8 cellular contexts compared by ENCODE assay signal in the genomic region with DNA sequence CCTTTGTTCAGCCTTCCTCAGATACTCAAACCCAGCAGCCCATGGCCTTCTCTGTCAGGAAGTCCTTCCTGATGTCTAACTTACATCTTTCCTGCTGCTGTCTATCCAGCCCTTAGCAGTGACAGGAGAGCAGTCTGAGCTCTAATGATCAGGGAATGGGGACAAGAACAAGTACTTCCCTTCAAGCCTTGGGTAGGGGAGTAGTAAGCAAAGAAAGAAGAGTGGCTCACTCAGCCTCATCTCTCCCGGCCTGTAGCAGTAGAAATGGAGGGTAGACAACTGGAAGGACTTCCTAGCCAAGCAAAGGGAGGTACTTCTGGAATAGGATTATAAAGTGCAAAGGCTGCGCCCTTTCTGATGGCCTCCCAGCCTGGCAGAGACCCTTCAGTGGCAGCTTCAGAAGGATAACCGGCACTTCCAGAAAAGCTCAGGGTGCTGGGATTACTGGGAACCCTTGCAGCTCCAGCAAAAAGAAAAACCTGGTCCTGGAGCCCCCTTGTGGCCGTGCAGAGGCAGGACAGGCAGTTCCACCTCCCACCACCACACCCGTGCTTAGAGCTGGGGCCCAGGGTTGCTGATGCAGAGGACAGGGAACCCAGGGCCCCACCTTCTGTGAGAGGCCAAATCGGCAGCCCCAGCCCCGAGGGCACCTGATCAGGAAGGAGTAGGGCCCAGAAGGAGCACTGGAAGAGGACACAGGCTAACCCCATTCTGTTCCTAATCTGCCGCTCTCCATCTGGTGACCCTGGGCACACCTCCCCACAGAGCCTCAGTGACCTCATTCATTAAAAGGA. TPM values are rescaled to one million over a fixed set of nuclear protein-coding genes. Genes with fewer than 3 reads are reported as not detected.
A peak's percentile ranks its signal among the peaks of the same experiment; 100 is the strongest.
DNase-seq lines count a peak whose midpoint lies in the region; ATAC-seq and TF ChIP-seq lines count a peak whose summit lies in the region.

No MANE protein-coding gene starts in this region.

- DNase-seq in activated gamma-delta T cell treated with Interleukin-2 at 50 U/mL for 16 hours (peak; percentile 60), activated gamma-delta T cell (lab: John Stamatoyannopoulos, UW) (no peak), MM.1S (peak; percentile 57), SJSA1 (ENCODE audit: low read depth in 1 of 2, low spot score in 2 of 2) (peak; percentile 75 to 79), germinal center (ENCODE audit: low spot score) (peak; percentile 84), posterior vena cava (ENCODE audit: low spot score) (peak; percentile 88)
- DNase-seq in activated gamma-delta T cell treated with anti-CD3 and anti-CD28 coated beads, Interleukin-2, amount 50 U/mL, for 16 hours (ENCODE audit: low read depth) = peak; percentile 51

- H3K9me3 ChIP-seq in MM.1S (replicated peaks; ENCODE audit: insufficient read depth, low read length) (no peaks in the 10 kb centered on the region), SJSA1 (replicated peaks) (no peaks in the 10 kb centered on the region)

- no peak overlapping the region for H3K4me3 ChIP-seq in MM.1S (ENCODE audit: low read length)
- no peak overlapping the region for H3K4me3 ChIP-seq in SJSA1

- no peaks in the 10 kb centered on the region for H3F3A ChIP-seq in MM.1S (ENCODE audit: insufficient read depth, low read length)

- no peaks in the 10 kb centered on the region for H4K20me1 ChIP-seq in MM.1S (ENCODE audit: insufficient read depth, low read length)

- no peak overlapping the region for H3K4me2 ChIP-seq in MM.1S (ENCODE audit: low read depth, low read length)

- ATAC-seq in GM21737 (IDR thresholded peaks at IDR 0.05; ENCODE audit: unreplicated experiment) = no peak

- H3K27me3 ChIP-seq in MM.1S (replicated peaks; ENCODE audit: insufficient read depth, low read length) = peaks cover 92% of the 10 kb centered on the region
- H3K27me3 ChIP-seq in SJSA1 (replicated peaks) = no peaks in the 10 kb centered on the region

- H3K36me3 ChIP-seq in MM.1S (replicated peaks; ENCODE audit: insufficient read depth, low read length) (no peaks in the 10 kb centered on the region), SJSA1 (no peaks in the 10 kb centered on the region)

- H3K4me1 ChIP-seq in MM.1S (ENCODE audit: low read length) (no peaks in the 10 kb centered on the region), SJSA1 (replicated peaks) (peaks cover 15% of the 10 kb centered on the region)

- H3K79me2 ChIP-seq in MM.1S (ENCODE audit: low read length) = no peaks in the 10 kb centered on the region

- H2AFZ ChIP-seq in MM.1S (ENCODE audit: low read length) = no peak overlapping the region

- intact Hi-C loops in posterior vena cava (cut with DNase I) = loop anchor here (2.0 to 5.0 kb wide), 2 partner anchors 194 kb away; a partner anchor contains a TSS

- H3K9me2 ChIP-seq in MM.1S (replicated peaks; ENCODE audit: insufficient read depth, low read length) = no peaks in the 10 kb centered on the region

- peak; percentile 97 for TF ChIP-seq CTCF in MM.1S (IDR thresholded peaks at IDR 0.05; ENCODE audit: low read length)

- no peak overlapping the region for H3K9ac ChIP-seq in MM.1S (ENCODE audit: low read length)

- no peak overlapping the region for H3K27ac ChIP-seq in MM.1S (ENCODE audit: low read length)
- H3K27ac ChIP-seq in SJSA1 = no peak overlapping the region

RNA-seq across cellular contexts. Expression of a gene that starts 12.4 kb away (rescaled TPM):
- total RNA-seq in SJSA1 (2014; rRNA removed; shearing (Covaris generic)) = 35.9 and 50.6 TPM in 2 replicates
- 10 to 100 TPM; 21.2 to 25.7 TPM for total RNA-seq in posterior vena cava
